8 cellular contexts compared by ENCODE assay signal in the genomic region with DNA sequence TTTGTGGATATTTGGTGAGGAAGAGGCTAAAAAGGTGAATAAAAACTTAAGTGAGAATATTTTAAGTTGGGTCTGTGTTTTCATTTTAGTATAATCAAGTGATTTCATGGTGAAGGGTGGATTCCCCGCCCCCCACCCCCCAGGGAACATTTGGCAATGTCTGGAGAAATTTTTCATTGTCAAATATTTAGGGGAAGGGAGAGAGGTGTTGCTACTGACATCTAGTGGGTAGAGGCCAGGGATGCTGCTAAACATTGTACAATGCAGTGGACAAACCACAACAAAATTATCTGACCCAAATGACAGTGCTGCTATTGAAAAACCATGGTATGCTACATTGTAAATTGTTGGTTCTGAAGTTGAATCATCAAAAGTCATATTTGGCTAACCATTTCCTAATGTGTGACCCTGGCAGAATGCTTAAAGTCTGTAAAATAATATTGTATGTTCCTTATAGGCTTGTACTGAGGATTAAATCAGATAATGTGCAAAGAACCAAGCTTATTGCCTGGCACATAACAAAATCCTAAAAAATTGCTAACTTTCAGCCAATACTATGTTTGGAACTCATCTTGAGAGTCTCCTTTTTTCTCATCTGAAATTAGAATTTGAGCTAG. TPM values are rescaled to one million over a fixed set of nuclear protein-coding genes. Genes with fewer than 3 reads are reported as not detected.
DNase-seq lines count a peak whose midpoint lies in the region; ATAC-seq lines count a peak whose summit lies in the region.

No MANE protein-coding gene starts in this region.

- H3K36me3 ChIP-seq in aorta (ENCODE audit: control insufficient read depth in 1 of 2, insufficient read depth in 2 of 2, low read length in 1 of 2) = peaks cover 0 to 2% of the 10 kb centered on the region in 2 donors

- H3K9me3 Mint-ChIP-seq in activated CD8-positive, alpha-beta memory T cell treated with anti-CD3 and anti-CD28 coated beads, Interleukin-2, amount 10 ng/mL, durations not matched to agents 7 days and 5 days (ENCODE audit: low read depth) = no peaks in the 10 kb centered on the region
- no peaks in the 10 kb centered on the region for H3K9me3 Mint-ChIP-seq in stimulated activated effector memory CD8-positive, alpha-beta T cell treated with anti-CD3 and anti-CD28 coated beads, Interleukin-12 subunit alpha, Interleukin-12 subunit beta, amount 100 ng/mL, for 72 hours
- no peaks in the 10 kb centered on the region for H3K9me3 Mint-ChIP-seq in T-helper 2 cell treated with Interferon-gamma antibody and Interleukin-4, amounts not matched to agents 5 μg/mL and 100 μg/mL, for 36 hours

- H3K36me3 Mint-ChIP-seq in activated CD8-positive, alpha-beta memory T cell treated with anti-CD3 and anti-CD28 coated beads, Interleukin-2, amount 10 ng/mL, durations not matched to agents 7 days and 5 days = peaks cover 37% of the 10 kb centered on the region
- peaks cover 100% of the 10 kb centered on the region for H3K36me3 Mint-ChIP-seq in stimulated activated effector memory CD8-positive, alpha-beta T cell treated with anti-CD3 and anti-CD28 coated beads, Interleukin-12 subunit alpha, Interleukin-12 subunit beta, amount 100 ng/mL, for 72 hours
- peaks cover 34% of the 10 kb centered on the region for H3K36me3 Mint-ChIP-seq in T-helper 2 cell treated with Interferon-gamma antibody and Interleukin-4, amounts not matched to agents 5 μg/mL and 100 μg/mL, for 36 hours (ENCODE audit: low read depth)

- H3K9me3 ChIP-seq in aorta (ENCODE audit: control insufficient read depth, low read length) = no peaks in the 10 kb centered on the region

- intact Hi-C loops in aorta (cut with DNase I) = no loop called here

- peak; percentile 42 for DNase-seq in activated CD8-positive, alpha-beta memory T cell treated with anti-CD3 and anti-CD28 coated beads, Interleukin-2, amount 10 ng/mL, durations not matched to agents 7 days and 5 days
- no peak for DNase-seq in activated CD8-positive, alpha-beta memory T cell treated with anti-CD3 and anti-CD28 coated beads, Interleukin-2, amount 50 U/mL, for 4 hours
- DNase-seq in NCI-H2227 (lab: John Stamatoyannopoulos, UW; ENCODE audit: unreplicated experiment) (peak; percentile 5), dermis blood vessel endothelial cell (peak; percentile 53), aorta (no peak), pons (ENCODE audit: low spot score) (no peak)
- DNase-seq in stimulated activated effector memory CD8-positive, alpha-beta T cell treated with anti-CD3 and anti-CD28 coated beads, Interleukin-12 subunit alpha, Interleukin-12 subunit beta, amount 100 ng/mL, for 72 hours (ENCODE audit: low spot score in 2 of 2) = peak in 1 of 2 donors; percentile 45
- DNase-seq in T-helper 2 cell treated with Interferon-gamma antibody and Interleukin-4, amounts not matched to agents 5 μg/mL and 100 μg/mL, for 36 hours (ENCODE audit: low spot score) = no peak

- no peak overlapping the region for H3K4me3 Mint-ChIP-seq in activated CD8-positive, alpha-beta memory T cell treated with anti-CD3 and anti-CD28 coated beads, Interleukin-2, amount 10 ng/mL, durations not matched to agents 7 days and 5 days
- H3K4me3 Mint-ChIP-seq in stimulated activated effector memory CD8-positive, alpha-beta T cell treated with anti-CD3 and anti-CD28 coated beads, Interleukin-12 subunit alpha, Interleukin-12 subunit beta, amount 100 ng/mL, for 72 hours = no peak overlapping the region
- no peak overlapping the region for H3K4me3 Mint-ChIP-seq in T-helper 2 cell treated with Interferon-gamma antibody and Interleukin-4, amounts not matched to agents 5 μg/mL and 100 μg/mL, for 36 hours

- CTCF ChIA-PET in activated CD8-positive, alpha-beta memory T cell treated with anti-CD3 and anti-CD28 coated beads, Interleukin-2, amount 10 ng/mL, durations not matched to agents 7 days and 5 days (lab: Charles Lee) = interaction anchor here (0.5 to 4.3 kb wide), 7 partner anchors 9 to 1887 kb away, joined by 3 to 13 read pairs (median 3); a partner anchor contains a TSS

- no peaks in the 10 kb centered on the region for H3K27me3 ChIP-seq in aorta (ENCODE audit: control insufficient read depth in 1 of 2, insufficient read depth in 2 of 2, low read length in 1 of 2)

- H3K4me1 Mint-ChIP-seq in activated CD8-positive, alpha-beta memory T cell treated with anti-CD3 and anti-CD28 coated beads, Interleukin-2, amount 10 ng/mL, durations not matched to agents 7 days and 5 days = peaks cover 59% of the 10 kb centered on the region
- peaks cover 14% of the 10 kb centered on the region for H3K4me1 Mint-ChIP-seq in stimulated activated effector memory CD8-positive, alpha-beta T cell treated with anti-CD3 and anti-CD28 coated beads, Interleukin-12 subunit alpha, Interleukin-12 subunit beta, amount 100 ng/mL, for 72 hours
- H3K4me1 Mint-ChIP-seq in T-helper 2 cell treated with Interferon-gamma antibody and Interleukin-4, amounts not matched to agents 5 μg/mL and 100 μg/mL, for 36 hours (ENCODE audit: low read depth) = peaks cover 19% of the 10 kb centered on the region

- no peak overlapping the region for H3K27ac ChIP-seq in aorta (ENCODE audit: low read depth in 1 of 2, low read length in 2 of 2)

- peaks cover 0 to 2% of the 10 kb centered on the region in 2 donors for H3K4me1 ChIP-seq in aorta (ENCODE audit: control insufficient read depth in 1 of 2, insufficient read depth in 2 of 2, low read length in 2 of 2)

- no peak for ATAC-seq in activated CD8-positive, alpha-beta memory T cell treated with anti-CD3 and anti-CD28 coated beads, Interleukin-2, amount 10 ng/mL, durations not matched to agents 7 days and 5 days
- ATAC-seq in stimulated activated effector memory CD8-positive, alpha-beta T cell treated with anti-CD3 and anti-CD28 coated beads, Interleukin-12 subunit alpha, Interleukin-12 subunit beta, amount 100 ng/mL, for 72 hours = peak; percentile 73
- ATAC-seq in aorta (ENCODE audit: low FRiP score) = no peak

- 4 to 18% methylated on average over 1 of the region's 1 CpG for WGBS in aorta, 2 donors

- peak overlapping the region; percentile 7 for H3K27ac Mint-ChIP-seq in activated CD8-positive, alpha-beta memory T cell treated with anti-CD3 and anti-CD28 coated beads, Interleukin-2, amount 10 ng/mL, durations not matched to agents 7 days and 5 days
- H3K27ac Mint-ChIP-seq in stimulated activated effector memory CD8-positive, alpha-beta T cell treated with anti-CD3 and anti-CD28 coated beads, Interleukin-12 subunit alpha, Interleukin-12 subunit beta, amount 100 ng/mL, for 72 hours = no peak overlapping the region
- H3K27ac Mint-ChIP-seq in T-helper 2 cell treated with Interferon-gamma antibody and Interleukin-4, amounts not matched to agents 5 μg/mL and 100 μg/mL, for 36 hours = no peak overlapping the region

- H3K4me3 ChIP-seq in aorta (ENCODE audit: low read length in 2 of 2) = no peak overlapping the region

- H3K27me3 Mint-ChIP-seq in activated CD8-positive, alpha-beta memory T cell treated with anti-CD3 and anti-CD28 coated beads, Interleukin-2, amount 10 ng/mL, durations not matched to agents 7 days and 5 days = no peaks in the 10 kb centered on the region
- no peaks in the 10 kb centered on the region for H3K27me3 Mint-ChIP-seq in T-helper 2 cell treated with Interferon-gamma antibody and Interleukin-4, amounts not matched to agents 5 μg/mL and 100 μg/mL, for 36 hours (ENCODE audit: low read depth)

RNA-seq across cellular contexts. Expression of a gene that starts 5.6 kb away (rescaled TPM):
- total RNA-seq in activated CD8-positive, alpha-beta memory T cell treated with anti-CD3 and anti-CD28 coated beads, Interleukin-2, amount 10 ng/mL, durations not matched to agents 7 days and 5 days = 10 to 100 TPM; 29.7 to 30.1 TPM
- total RNA-seq in dermis blood vessel endothelial cell (52.2 and 76.2 TPM in 2 replicates), aorta (10 to 100 TPM; 59.0 to 71.4 TPM)
- polyA plus RNA-seq in aorta = 10 to 100 TPM; 32.6 to 33.3 TPM

RNA-seq across cellular contexts. Expression of a gene that starts 22.8 kb away (rescaled TPM):
- total RNA-seq in activated CD8-positive, alpha-beta memory T cell treated with anti-CD3 and anti-CD28 coated beads, Interleukin-2, amount 10 ng/mL, durations not matched to agents 7 days and 5 days = 10 to 100 TPM; 50.0 to 56.8 TPM
- total RNA-seq in dermis blood vessel endothelial cell (84.0 and 107 TPM in 2 replicates), aorta (10 to 100 TPM; 79.2 to 79.6 TPM)
- polyA plus RNA-seq in aorta = 100 to 1,000 TPM in 1 of 2 donors, 10 to 100 TPM in 1; 67.7 to 122 TPM

RNA-seq across cellular contexts. Expression of a gene that starts 53.5 kb away (rescaled TPM):
- 10 to 100 TPM; 13.4 to 13.7 TPM for total RNA-seq in activated CD8-positive, alpha-beta memory T cell treated with anti-CD3 and anti-CD28 coated beads, Interleukin-2, amount 10 ng/mL, durations not matched to agents 7 days and 5 days
- total RNA-seq in dermis blood vessel endothelial cell (4.8 and 8.6 TPM in 2 replicates), aorta (1 to 10 TPM; 7.5 to 9.2 TPM)
- 1 to 10 TPM; 2.8 to 2.9 TPM for polyA plus RNA-seq in aorta

Comparison
In these comparisons a context has a peak if more than half of its experiments do, and no peak if none do; other contexts are left out.
1. DNase-seq: peak in activated CD8-positive, alpha-beta memory T cell treated with anti-CD3 and anti-CD28 coated beads, Interleukin-2, amount 10 ng/mL, durations not matched to agents 7 days and 5 days (single experiment), NCI-H2227 (single experiment) and dermis blood vessel endothelial cell (single experiment); none in activated CD8-positive, alpha-beta memory T cell treated with anti-CD3 and anti-CD28 coated beads, Interleukin-2, amount 50 U/mL, for 4 hours (single experiment), aorta (0 of 2), pons (single experiment) and T-helper 2 cell treated with Interferon-gamma antibody and Interleukin-4, amounts not matched to agents 5 μg/mL and 100 μg/mL, for 36 hours (single experiment).